In genomic region chr17:73625975-73626706, GRCh38 we compare ENCODE assay signal across 1 cellular context.
TF ChIP-seq lines count a peak whose summit lies in the region.

No MANE protein-coding gene starts in this region.

TF ChIP-seq in H1, 55 proteins besides CTCF, POLR2A, EP300 and RAD21:
- TF ChIP-seq TBP (IDR thresholded peaks at IDR 0.05; ENCODE audit: low read depth, low read length) (no peak), MAFK (IDR thresholded peaks at IDR 0.05; ENCODE audit: low read depth, low read length) (no peak), KDM5A (IDR thresholded peaks at IDR 0.05; ENCODE audit: low read length) (no peak)
TF ChIP-seq in H1: peak in this region for 0.
